In the genomic region with DNA sequence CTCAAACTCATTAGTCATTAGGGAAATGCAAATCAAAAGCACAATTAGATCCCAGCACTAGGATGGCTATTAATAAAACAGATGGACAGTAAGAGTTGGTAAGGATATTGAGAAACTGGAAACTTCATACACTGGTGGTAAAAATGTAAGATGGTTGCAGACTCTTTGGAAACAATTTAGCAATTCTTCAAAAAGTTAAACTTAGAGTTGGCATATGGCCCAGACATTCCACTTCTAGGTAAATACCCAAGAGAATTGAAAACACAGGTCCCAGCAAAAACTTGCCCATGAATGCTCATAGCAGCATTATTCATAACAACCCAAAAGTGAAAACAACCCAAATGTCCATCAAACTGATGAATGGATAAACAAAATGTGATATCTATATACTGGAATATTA, we compare ENCODE assay signal across 13 cellular contexts.
DNase-seq lines count a peak whose midpoint lies in the region; ATAC-seq, FAIRE-seq and TF ChIP-seq lines count a peak whose summit lies in the region.
"Had no signal": no experiment of that assay in that cellular context is flagged by ENCODE, and none has a peak within 500 bp of the region (broad histone marks: within the 10 kb centered on the region; RNA-seq: fewer than 3 reads in every experiment).

No MANE protein-coding gene starts in this region.

- no peaks in the 10 kb centered on the region for H3K27me3 ChIP-seq in adrenal gland
- no peaks in the 10 kb centered on the region for H3K27me3 ChIP-seq in gastrocnemius medialis
- H3K27me3 ChIP-seq in psoas muscle (ENCODE audit: insufficient read depth in 3 of 3, low read length in 2 of 3): no peaks in the 10 kb centered on the region

- H3K4me3 ChIP-seq in adrenal gland (no peak overlapping the region), fibroblast of pulmonary artery (replicated peaks; ENCODE audit: low read depth, low read length) (no peak overlapping the region), gastrocnemius medialis (no peak overlapping the region), psoas muscle (no peak overlapping the region)

- H3K9me3 ChIP-seq in adrenal gland (replicated peaks in 1 of 3) (no peaks in the 10 kb centered on the region), gastrocnemius medialis (no peaks in the 10 kb centered on the region), psoas muscle (no peaks in the 10 kb centered on the region)

- no peak for ATAC-seq in gastrocnemius medialis
- ATAC-seq in GM18520 (IDR thresholded peaks at IDR 0.05; ENCODE audit: unreplicated experiment): no peak
- ATAC-seq in psoas muscle: no peak
- ATAC-seq in GM19351 (IDR thresholded peaks at IDR 0.05; ENCODE audit: unreplicated experiment): no peak

- peak overlapping the region in 3 of 5 donors; percentile 25 to 46 (median 27) for H3K27ac ChIP-seq in adrenal gland
- peak overlapping the region in 3 of 4 donors; percentile 60 to 75 (median 70) for H3K27ac ChIP-seq in gastrocnemius medialis
- no peak overlapping the region for H3K27ac ChIP-seq in psoas muscle

- H3K36me3 ChIP-seq in adrenal gland (replicated peaks in 1 of 2) (no peaks in the 10 kb centered on the region), gastrocnemius medialis (no peaks in the 10 kb centered on the region), psoas muscle (ENCODE audit: insufficient read depth in 1 of 2, low read depth in 1 of 2) (no peaks in the 10 kb centered on the region)

- TF ChIP-seq CTCF in adrenal gland (IDR thresholded peaks at IDR 0.05): no peak
- no peak for TF ChIP-seq CTCF in fibroblast of pulmonary artery (IDR thresholded peaks at IDR 0.05; ENCODE audit: low read length, missing control alignments)
- TF ChIP-seq CTCF in gastrocnemius medialis (IDR thresholded peaks at IDR 0.05 in 4 of 5, conservative IDR thresholded peaks at IDR 0.05 in 1 of 5): no peak
- no peak for TF ChIP-seq CTCF in psoas muscle (IDR thresholded peaks at IDR 0.05)

- no peak for TF ChIP-seq POLR2A in H54 (IDR thresholded peaks at IDR 0.05; ENCODE audit: low read depth, low read length)
- TF ChIP-seq POLR2A in adrenal gland (IDR thresholded peaks at IDR 0.05): no peak
- TF ChIP-seq POLR2A in gastrocnemius medialis (IDR thresholded peaks at IDR 0.05): no peak

- peaks cover 20 to 44% of the 10 kb centered on the region in 2 donors for H3K4me1 ChIP-seq in adrenal gland (replicated peaks in 1 of 2)
- H3K4me1 ChIP-seq in gastrocnemius medialis: peaks cover 23 to 38% of the 10 kb centered on the region in 2 donors
- H3K4me1 ChIP-seq in psoas muscle: peaks cover 27% of the 10 kb centered on the region

- intact Hi-C loops in adrenal gland (cut with DNase I): no loop called here
- intact Hi-C loops in gastrocnemius medialis (cut with DNase I; ENCODE audit: low total_unique reads): no loop called here
- intact Hi-C loops in psoas muscle (cut with DNase I): no loop called here

- peak; percentile 36 for FAIRE-seq in H54 (lab: Jason Lieb, UNC)
- FAIRE-seq: GM12891, TTC549 had no signal

- in situ Hi-C loops in gastrocnemius medialis (cut with MboI; ENCODE audit: low sequenced_read_pairs in 4 of 4): no loop called here

- no peak for DNase-seq in H54 (ENCODE audit: insufficient read length, low spot score)
- peak in 2 of 7 donors; percentile 35 to 36 for DNase-seq in adrenal gland
- DNase-seq in fibroblast of pulmonary artery (ENCODE audit: low read depth): peak; percentile 96
- DNase-seq in gastrocnemius medialis: no peak
- DNase-seq in psoas muscle: no peak
- no peak for DNase-seq in RKO (ENCODE audit: low spot score)
- DNase-seq: naive B cell; NCI-H146; stimulated activated CD4-positive, alpha-beta T cell treated with anti-CD3 and anti-CD28 coated beads, Interleukin-1b, Interleukin-23, amount 100 ng/mL, for 48 hours had no signal
